In genomic region chr6:39377530-39377929, GRCh38 we compare ENCODE assay signal across 8 cellular contexts.
DNase-seq lines count a peak whose midpoint lies in the region; ATAC-seq and TF ChIP-seq lines count a peak whose summit lies in the region.

No MANE protein-coding gene starts in this region.

- peak; percentile 90 for DNase-seq in AG20443 (ENCODE audit: low spot score)
- peak; percentile 38 for DNase-seq in NCI-H226
- DNase-seq in brain microvascular endothelial cell: peak; percentile 73
- DNase-seq in iris pigment epithelial cell (ENCODE audit: low read depth): peak; percentile 63
- DNase-seq in substantia nigra (lab: John Stamatoyannopoulos, UW): peak in 46 of 49 donors; percentile 17 to 85 (median 63)
- DNase-seq in AML-193 (lab: John Stamatoyannopoulos, UW): no peak

- H3K27ac ChIP-seq in brain microvascular endothelial cell: no peak overlapping the region
- peak overlapping the region; percentile 44 for H3K27ac ChIP-seq in substantia nigra (ENCODE audit: low read depth, low read length, poor library complexity, severe bottlenecking)

- ATAC-seq in GM18861 (IDR thresholded peaks at IDR 0.05; ENCODE audit: unreplicated experiment) (peak; percentile 63), HG03469 (IDR thresholded peaks at IDR 0.05; ENCODE audit: unreplicated experiment) (no peak)

- in situ Hi-C loops in brain microvascular endothelial cell (cut with HindIII; ENCODE audit: low pct_ligation_motif_present, low sequenced_read_pairs): no loop called here

- H3K36me3 ChIP-seq in brain microvascular endothelial cell (replicated peaks): no peaks in the 10 kb centered on the region

- no peak overlapping the region for H3K4me3 ChIP-seq in brain microvascular endothelial cell (ENCODE audit: low read depth, low read length)

- peak; percentile 81 for TF ChIP-seq CTCF in brain microvascular endothelial cell (IDR thresholded peaks at IDR 0.05; ENCODE audit: low read depth, low read length, missing control alignments)

- H3K27me3 ChIP-seq in brain microvascular endothelial cell (replicated peaks): no peaks in the 10 kb centered on the region

Comparison
In these comparisons a context has a peak if more than half of its experiments do, and no peak if none do; other contexts are left out.
1. DNase-seq: peak in AG20443 (single experiment), NCI-H226 (single experiment), brain microvascular endothelial cell (single experiment), iris pigment epithelial cell (single experiment) and substantia nigra (46 of 49); none in AML-193 (0 of 2).